17 cellular contexts compared by ENCODE assay signal in genomic region chr7:158959021-158959717, GRCh38.
"Had no signal": no experiment of that assay in that cellular context is flagged by ENCODE, and none has a peak within 500 bp of the region (broad histone marks: within the 10 kb centered on the region; RNA-seq: fewer than 3 reads in every experiment).

No MANE protein-coding gene starts in this region.

- H2AFZ ChIP-seq: hepatocyte had no signal

- H3K4me2 ChIP-seq: hepatocyte had no signal

- H3K36me3 ChIP-seq: esophagus muscularis mucosa, left ventricle myocardium inferior, right atrium auricular region, transverse colon, vagina had no signal

- H3K4me3 ChIP-seq: hepatocyte had no signal

- H3K27ac ChIP-seq: coronary artery, esophagus muscularis mucosa, hepatocyte, left ventricle myocardium inferior, right atrium auricular region, vagina had no signal

- H3K79me2 ChIP-seq: hepatocyte had no signal

- H3K27me3 ChIP-seq: hepatocyte, right atrium auricular region, transverse colon, vagina had no signal

- DNase-seq: activated B cell treated with CpG ODN at 0.5 μM for 24 hours; activated CD4-positive, alpha-beta T cell treated with anti-CD3 and anti-CD28 coated beads, Interleukin-2, amount 10 ng/mL, durations not matched to agents 7 days and 5 days; activated effector memory CD4-positive, alpha-beta T cell treated with anti-CD3 and anti-CD28 coated beads, Interleukin-2, amount 50 U/mL, for 16 hours; activated naive CD8-positive, alpha-beta T cell treated with anti-CD3 and anti-CD28 coated beads for 36 hours; activated T-cell treated with anti-CD3 and anti-CD28 coated beads, Interleukin-2, amount 50 U/mL, for 24 hours; islet precursor cell; left ventricle myocardium inferior; stimulated activated CD4-positive, alpha-beta T cell treated with anti-CD3 and anti-CD28 coated beads, Interleukin-15, amount 100 ng/mL, for 24 hours; stimulated activated CD4-positive, alpha-beta T cell treated with anti-CD3 and anti-CD28 coated beads, Interleukin-4, amount 100 ng/mL, for 1 hour; stimulated activated naive CD4-positive, alpha-beta T cell; T-helper 2 cell; transverse colon had no signal

- H3K9me3 ChIP-seq: esophagus muscularis mucosa, left ventricle myocardium inferior, right atrium auricular region, transverse colon, vagina had no signal
